Comparison of ENCODE assay signal across 19 cellular contexts in genomic region chr17:38426441-38426840, GRCh38. TPM values are rescaled to one million over a fixed set of nuclear protein-coding genes. Genes with fewer than 3 reads are reported as not detected.
DNase-seq lines count a peak whose midpoint lies in the region; ATAC-seq, FAIRE-seq and TF ChIP-seq lines count a peak whose summit lies in the region.
"Had no signal": no experiment of that assay in that cellular context is flagged by ENCODE, and none has a peak within 500 bp of the region (broad histone marks: within the 10 kb centered on the region; RNA-seq: fewer than 3 reads in every experiment).

No MANE protein-coding gene starts in this region.

- 0 out of 2 replicates have a peak overlapping the region, but pooled peaks have one; percentile 32 for H2BK20ac ChIP-seq in H1 (ENCODE audit: low read length)

- H2BK120ac ChIP-seq in H1 (replicated peaks; ENCODE audit: low read depth, low read length): peak overlapping the region; percentile 21

- TF ChIP-seq CTCF in H1 (IDR thresholded peaks at IDR 0.05; ENCODE audit: control extremely low read depth in 1 of 3, insufficient read depth in 1 of 3, low read depth in 1 of 3, low read length in 3 of 3): no peak
- no peak for TF ChIP-seq CTCF in psoas muscle (IDR thresholded peaks at IDR 0.05)
- TF ChIP-seq CTCF in tibial nerve (IDR thresholded peaks at IDR 0.05): no peak

- H3K36me3 ChIP-seq in H1 (ENCODE audit: control insufficient read depth in 2 of 4, insufficient read depth in 4 of 4, low read length in 3 of 4) (no peaks in the 10 kb centered on the region), psoas muscle (ENCODE audit: insufficient read depth in 1 of 2, low read depth in 1 of 2) (no peaks in the 10 kb centered on the region), tibial nerve (no peaks in the 10 kb centered on the region)

- H3K23me2 ChIP-seq in H1 (ENCODE audit: low read depth, low read length): peaks cover 6% of the 10 kb centered on the region

- no peak overlapping the region for H2AK5ac ChIP-seq in H1 (ENCODE audit: low read depth, low read length)

- H3K9me3 ChIP-seq in H1 (ENCODE audit: insufficient read depth in 2 of 2, low read depth in 1 of 2, low read length in 1 of 2): no peaks in the 10 kb centered on the region
- H3K9me3 ChIP-seq in psoas muscle: no peaks in the 10 kb centered on the region
- H3K9me3 ChIP-seq in tibial nerve: no peaks in the 10 kb centered on the region

- no peak overlapping the region for H3K4me2 ChIP-seq in H1 (ENCODE audit: insufficient read depth in 1 of 2, low read depth in 2 of 2, low read length in 2 of 2)

- no peak overlapping the region for H3K23ac ChIP-seq in H1 (ENCODE audit: insufficient read length)

- peak overlapping the region; percentile 71 for H3K27ac ChIP-seq in angular gyrus (ENCODE audit: low read depth, low read length)
- no peak overlapping the region for H3K27ac ChIP-seq in H1 (ENCODE audit: low read depth, low read length)
- H3K27ac ChIP-seq in psoas muscle: peak overlapping the region; percentile 91
- H3K27ac ChIP-seq in tibial nerve: peak overlapping the region in 3 of 4 donors; percentile 84 to 99 (median 94)
- H3K27ac ChIP-seq: GM23248 had no signal

- peaks cover 5% of the 10 kb centered on the region for H3K79me1 ChIP-seq in H1 (ENCODE audit: low read depth, low read length)

- no peak overlapping the region for H3K4me3 ChIP-seq in H1 (ENCODE audit: extremely low read depth in 1 of 4, insufficient read depth in 2 of 4, low read depth in 3 of 4, low read length in 4 of 4)
- H3K4me3 ChIP-seq in psoas muscle: no peak overlapping the region
- H3K4me3 ChIP-seq in tibial nerve: no peak overlapping the region
- H3K4me3 ChIP-seq: GM23248 had no signal

- H4K91ac ChIP-seq in H1 (replicated peaks; ENCODE audit: insufficient read length, low read length): no peak overlapping the region

- H4K5ac ChIP-seq in H1 (ENCODE audit: insufficient read length, low read depth, low read length): no peak overlapping the region

- H2BK15ac ChIP-seq in H1 (ENCODE audit: low read length): 0 out of 2 replicates have a peak overlapping the region, but pooled peaks have one; percentile 31

- DNase-seq in H1 (ENCODE audit: low read depth in 1 of 2, low spot score in 2 of 2) (no peak), psoas muscle (no peak), tibial nerve (ENCODE audit: low spot score in 2 of 2) (no peak), frontal cortex (ENCODE audit: low spot score in 2 of 2) (no peak), NCI-H1105 treated with DMSO at 0.1 percent for 48 hours (lab: John Stamatoyannopoulos, UW) (no peak)
- DNase-seq in activated CD4-positive, CD25-positive, alpha-beta regulatory T cell (lab: John Stamatoyannopoulos, UW): no peak
- DNase-seq: activated CD4-positive, alpha-beta T cell treated with anti-CD3 and anti-CD28 coated beads for 4 hours; activated CD8-positive, alpha-beta memory T cell treated with anti-CD3 and anti-CD28 coated beads, Interleukin-2, amount 10 ng/mL, durations not matched to agents 7 days and 5 days; foreskin fibroblast; GM23248; Karpas-422; midbrain; NCI-H187 treated with DMSO at 0.1 percent for 48 hours; NCI-H82; SHP77; stimulated activated CD4-positive, alpha-beta T cell treated with anti-CD3 and anti-CD28 coated beads, Interleukin-12 subunit alpha, Interleukin-12 subunit beta, amount 100 ng/mL, for 4 hours; T-cell had no signal

- no peak overlapping the region for H2AFZ ChIP-seq in H1 (ENCODE audit: low read length)
- H2AFZ ChIP-seq: GM23248 had no signal

- TF ChIP-seq POLR2A in H1 (IDR thresholded peaks at IDR 0.05; ENCODE audit: control extremely low read depth in 1 of 2, low read depth in 2 of 2, low read length in 2 of 2): no peak
- no peak for TF ChIP-seq POLR2A in tibial nerve (IDR thresholded peaks at IDR 0.05)

- no peak overlapping the region for H3K18ac ChIP-seq in H1 (ENCODE audit: extremely low read depth, low read length)

- no peak overlapping the region for H3K56ac ChIP-seq in H1 (replicated peaks; ENCODE audit: insufficient read length, low read depth, low read length)

- H3K4me1 ChIP-seq in H1 (replicated peaks in 1 of 4; ENCODE audit: control insufficient read depth in 3 of 4, insufficient read depth in 4 of 4, low read length in 3 of 4): peaks cover 32 to 52% (median 36%) of the 10 kb centered on the region in 4 experiments
- H3K4me1 ChIP-seq in psoas muscle: peaks cover 40% of the 10 kb centered on the region
- H3K4me1 ChIP-seq in tibial nerve: peaks cover 0 to 82% (median 53%) of the 10 kb centered on the region in 4 donors

- CTCF ChIA-PET in H1 (lab: Charles Lee; ENCODE audit: partially characterized antibody): interaction anchor here (0.8 to 24.5 kb wide), 10 partner anchors 9 to 115 kb away, joined by 3 to 400 read pairs (median 5); partner anchors contain the start of genes GPR179 and SOCS7

- H3K9ac ChIP-seq in H1 (replicated peaks in 1 of 4; ENCODE audit: extremely low read depth in 1 of 4, low read depth in 3 of 4, low read length in 3 of 4): no peak overlapping the region

- H3K14ac ChIP-seq in H1 (ENCODE audit: insufficient read length): no peak overlapping the region

- ATAC-seq in psoas muscle: peak in 1 of 4 donors; percentile 4
- ATAC-seq: activated CD8-positive, alpha-beta memory T cell treated with anti-CD3 and anti-CD28 coated beads, Interleukin-2, amount 10 ng/mL, durations not matched to agents 7 days and 5 days; T-cell had no signal

- H4K20me1 ChIP-seq in H1 (replicated peaks in 1 of 2; ENCODE audit: control insufficient read depth in 1 of 2, insufficient read depth in 2 of 2, low read length in 2 of 2): peaks cover 3 to 7% of the 10 kb centered on the region in 2 experiments

- H3K4ac ChIP-seq in H1 (replicated peaks; ENCODE audit: insufficient read length, low read depth, low read length): no peak overlapping the region

- no peak overlapping the region for H4K8ac ChIP-seq in H1 (ENCODE audit: extremely low read depth, insufficient read depth, low read length)

- POLR2A ChIA-PET in H1 (lab: Charles Lee; ENCODE audit: partially characterized antibody): interaction anchor here (0.8 to 7.6 kb wide), 8 partner anchors 8 to 178 kb away, joined by 3 to 72 read pairs (median 5); no protein-coding TSS in a partner anchor

- TF ChIP-seq RAD21 in H1 (IDR thresholded peaks at IDR 0.05 in 1 of 2, conservative IDR thresholded peaks at IDR 0.05 in 1 of 2; ENCODE audit: low read depth in 2 of 2, low read length in 2 of 2): no peak

- H3K27me3 ChIP-seq in H1 (replicated peaks in 1 of 4; ENCODE audit: control insufficient read depth in 3 of 4, extremely low read depth in 1 of 4, insufficient read depth in 3 of 4, low read length in 3 of 4) (no peaks in the 10 kb centered on the region), psoas muscle (ENCODE audit: insufficient read depth in 3 of 3, low read length in 2 of 3) (no peaks in the 10 kb centered on the region), tibial nerve (no peaks in the 10 kb centered on the region)

- intact Hi-C loops in psoas muscle (cut with DNase I): loop anchor here (5.0 to 10.0 kb wide), 2 partner anchors 41 to 58 kb away; no protein-coding TSS in a partner anchor

- H3K79me2 ChIP-seq in H1 (ENCODE audit: control insufficient read depth in 1 of 2, insufficient read depth in 2 of 2, low read length in 2 of 2): peaks cover 0 to 37% of the 10 kb centered on the region in 2 experiments; a peak in 2 of 4 replicates

- FAIRE-seq in H1 (lab: Jason Lieb, UNC) (no peak), frontal cortex (lab: Jason Lieb, UNC) (no peak)
- FAIRE-seq: GM12892 had no signal

- 0 out of 2 replicates have a peak overlapping the region, but pooled peaks have one; percentile 27 for H2BK12ac ChIP-seq in H1 (ENCODE audit: low read depth, low read length)

- TF ChIP-seq EP300 in H1 (IDR thresholded peaks at IDR 0.05; ENCODE audit: borderline replicate concordance in 1 of 2, low read depth in 2 of 2, low read length in 2 of 2) (no peak), tibial nerve (IDR thresholded peaks at IDR 0.05) (no peak)

- H2BK5ac ChIP-seq in H1 (ENCODE audit: low read depth, low read length): no peak overlapping the region

TF ChIP-seq in H1, 55 proteins besides CTCF, POLR2A, EP300 and RAD21:
- TF ChIP-seq CHD2 (IDR thresholded peaks at IDR 0.05; ENCODE audit: low read length): no peak
- no peak for TF ChIP-seq TEAD4 (IDR thresholded peaks at IDR 0.05; ENCODE audit: low read depth, low read length)
- TF ChIP-seq ZNF274 (IDR thresholded peaks at IDR 0.05; ENCODE audit: borderline replicate concordance, extremely low read depth, low read length): no peak
- peak; percentile 68; the same call in 1 of the 2 replicates for TF ChIP-seq KDM1A (IDR thresholded peaks at IDR 0.05; ENCODE audit: borderline replicate concordance, low read length)
- no peak for TF ChIP-seq TCF12 (IDR thresholded peaks at IDR 0.05; ENCODE audit: low read depth, low read length)
- no peak for TF ChIP-seq SP4 (IDR thresholded peaks at IDR 0.05; ENCODE audit: low read length)
- TF ChIP-seq CREB1 (IDR thresholded peaks at IDR 0.05): no peak
- TF ChIP-seq RNF2 (IDR thresholded peaks at IDR 0.05; ENCODE audit: borderline replicate concordance, low read depth, low read length, missing control alignments, poor library complexity, severe bottlenecking): no peak

RNA-seq across cellular contexts. Expression of gene ARHGAP23, which starts 1.8 kb away (rescaled TPM):
- total RNA-seq in H1 (2021; fragmentation: NEBNext Ultra II Directional; extraction: Animal tissue kit (Norgen Biotek cat#: 25700)): 107 and 108 TPM in 2 replicates
- 16.3 and 28.6 TPM in 2 replicates for polyA plus RNA-seq in H1 (2011; rRNA removed)
- polyA plus RNA-seq in H1 (2011; cell fraction: cytosol; rRNA removed): 21.0 TPM
- polyA plus RNA-seq in H1 (2011; cell fraction: nucleus; rRNA removed): 52.6 TPM
- polyA plus RNA-seq in H1 (2012, experiment 1 of 2): 39.3 to 66.4 TPM (median 42.6 TPM) in 4 replicates
- polyA plus RNA-seq in H1 (2012, experiment 2 of 2): 39.0 TPM
- 43.2 TPM for polyA plus RNA-seq in H1 (2013, experiment 1 of 2)
- 43.6 TPM for polyA plus RNA-seq in H1 (2013, experiment 2 of 2)
- 23.8 and 36.4 TPM in 2 replicates for polyA minus RNA-seq in H1 (2011; rRNA and poly(A)+ RNA removed)
- 25.8 TPM for polyA minus RNA-seq in H1 (2011; cell fraction: cytosol; rRNA and poly(A)+ RNA removed)
- 69.0 TPM for polyA minus RNA-seq in H1 (2011; cell fraction: nucleus; rRNA and poly(A)+ RNA removed)
- total RNA-seq in psoas muscle: 10 to 100 TPM; 23.6 to 35.8 (median 23.7) TPM
- 10 to 100 TPM in 1 of 3 donors, 1 to 10 TPM in 2; 7.6 to 11.8 (median 9.6) TPM for polyA plus RNA-seq in psoas muscle
- total RNA-seq in tibial nerve: 10 to 100 TPM; 41.0 to 80.7 (median 65.7) TPM
- 31.4 TPM for total RNA-seq in frontal cortex
